ENCODE assay signal across 8 cellular contexts in the genomic region with DNA sequence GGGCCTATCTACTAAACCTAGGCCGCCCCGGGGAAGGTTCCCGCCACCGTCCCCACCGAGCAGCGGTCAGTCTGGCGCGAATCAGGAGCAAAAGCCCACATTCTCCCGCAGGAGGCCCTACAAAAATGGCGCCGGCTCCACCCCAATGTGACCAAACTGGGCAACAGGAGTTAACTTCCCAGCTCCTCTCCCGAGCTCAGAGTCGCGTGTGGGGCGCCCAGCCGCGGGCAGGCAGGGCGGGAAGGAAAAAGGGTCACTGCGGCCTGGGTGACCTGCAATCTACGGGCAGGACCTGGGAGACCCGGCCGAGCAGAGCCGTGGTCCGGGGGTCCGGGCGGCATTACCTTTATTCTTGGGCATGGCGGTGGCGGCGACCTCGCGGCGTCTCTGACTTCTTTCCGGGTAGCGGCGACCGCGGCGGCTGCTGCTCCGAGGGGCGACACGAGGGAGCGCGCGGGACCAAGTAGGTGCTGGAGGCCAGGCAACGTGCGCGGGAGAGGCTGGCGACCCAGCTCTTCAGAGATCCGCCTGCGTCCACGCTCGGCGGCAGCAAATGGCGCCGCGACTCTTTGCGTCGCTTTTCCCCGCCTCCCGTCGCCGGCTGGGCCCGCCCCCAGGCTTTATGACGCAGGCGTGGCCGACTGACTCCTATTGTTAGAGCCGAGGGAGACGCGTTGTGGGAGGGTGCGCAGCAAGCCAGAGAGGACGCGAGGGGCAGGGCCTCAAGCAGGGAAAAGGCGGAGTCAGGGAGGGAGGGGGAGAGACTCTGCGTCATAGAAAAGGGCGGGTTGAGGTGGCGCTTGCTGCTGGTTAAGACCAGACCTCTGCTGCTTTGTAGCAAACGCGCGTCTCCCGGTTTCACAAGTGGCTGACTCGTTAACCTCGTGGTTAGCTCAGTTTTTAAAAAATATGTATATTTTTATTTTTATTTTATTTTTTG.
DNase-seq lines count a peak whose midpoint lies in the region; ATAC-seq and TF ChIP-seq lines count a peak whose summit lies in the region.

A gene with protein sequence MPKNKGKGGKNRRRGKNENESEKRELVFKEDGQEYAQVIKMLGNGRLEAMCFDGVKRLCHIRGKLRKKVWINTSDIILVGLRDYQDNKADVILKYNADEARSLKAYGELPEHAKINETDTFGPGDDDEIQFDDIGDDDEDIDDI (minus strand): TSS at position 558 of the 940 bp plus-strand sequence. CDS start 198 bp downstream, at position 360.

- H3K4me1 Mint-ChIP-seq in central memory CD8-positive, alpha-beta T cell = peaks cover 7% of the 10 kb centered on the region

- no peaks in the 10 kb centered on the region for H3K27me3 Mint-ChIP-seq in central memory CD8-positive, alpha-beta T cell

- DNase-seq in AG09309 (ENCODE audit: low read depth) = peak; percentile 96
- peak; percentile 89 to 96 for DNase-seq in NCI-H446 (lab: John Stamatoyannopoulos, UW)
- DNase-seq in activated CD4-positive, CD25-positive, alpha-beta regulatory T cell treated with anti-CD3 and anti-CD28 coated beads, Interleukin-2, amount 50 U/mL, for 16 hours (ENCODE audit: low read depth, low spot score) = peak; percentile 89
- peak; percentile 88 to 96 for DNase-seq in central memory CD8-positive, alpha-beta T cell (ENCODE audit: low spot score in 2 of 2)
- DNase-seq in iris pigment epithelial cell (ENCODE audit: low read depth) = peak; percentile 100
- peak; percentile 88 for DNase-seq in stimulated activated CD4-positive, alpha-beta T cell treated with anti-CD3 and anti-CD28 coated beads, Interleukin-12 subunit alpha, Interleukin-12 subunit beta, amount 100 ng/mL, for 4 hours

- H3K4me3 ChIP-seq in AG09309 (ENCODE audit: control insufficient read depth, low read depth, low read length) = peak within 1 kb of the TSS; percentile 98

- H3K36me3 Mint-ChIP-seq in central memory CD8-positive, alpha-beta T cell (ENCODE audit: insufficient read depth) = peaks cover 19% of the 10 kb centered on the region

- H3K4me3 Mint-ChIP-seq in central memory CD8-positive, alpha-beta T cell = peak within 1 kb of the TSS; percentile 84

- H3K27ac Mint-ChIP-seq in central memory CD8-positive, alpha-beta T cell (ENCODE audit: low read depth) = peak within 1 kb of the TSS; percentile 78

- TF ChIP-seq CTCF in AG09309 (IDR thresholded peaks at IDR 0.05; ENCODE audit: control insufficient read depth, insufficient read depth, low read depth, low read length, missing control alignments) = no peak

- peak; percentile 99 for ATAC-seq in GM19025 (IDR thresholded peaks at IDR 0.05; ENCODE audit: low read depth, unreplicated experiment)
- ATAC-seq in HG03342 (IDR thresholded peaks at IDR 0.05; ENCODE audit: unreplicated experiment) = peak; percentile 99
- peak; percentile 96 for ATAC-seq in central memory CD8-positive, alpha-beta T cell (replicated peaks; ENCODE audit: extremely low read depth, poor library complexity, severe bottlenecking)

- H3K9me3 Mint-ChIP-seq in central memory CD8-positive, alpha-beta T cell = no peaks in the 10 kb centered on the region

Comparison
In these comparisons a context has a peak if more than half of its experiments do, and no peak if none do; other contexts are left out.
1. Peak in every context shown above with its lines: DNase-seq, ATAC-seq and H3K4me3 ChIP-seq.